ENCODE assay signal across 15 cellular contexts in the genomic region with DNA sequence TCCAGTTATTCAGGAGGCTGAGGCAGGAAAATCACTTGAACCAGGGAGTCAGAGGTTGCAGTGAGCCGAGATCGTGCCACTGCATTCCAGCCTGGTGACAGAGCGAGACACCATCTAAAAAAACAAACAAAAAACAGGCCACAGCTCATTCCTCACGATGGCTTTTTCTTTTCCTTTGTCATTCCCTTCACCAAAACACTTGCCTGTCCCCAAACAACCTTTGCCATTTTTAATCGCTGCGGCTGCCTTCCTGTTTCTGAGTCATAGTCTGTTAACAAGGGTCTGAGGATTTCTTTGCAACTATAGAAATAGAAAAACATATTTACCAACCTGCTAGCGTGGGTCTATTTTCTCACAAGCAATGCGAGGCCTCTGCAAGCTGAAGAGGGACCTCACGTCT.
DNase-seq lines count a peak whose midpoint lies in the region; FAIRE-seq and TF ChIP-seq lines count a peak whose summit lies in the region.
"Had no signal": no experiment of that assay in that cellular context is flagged by ENCODE, and none has a peak within 500 bp of the region (broad histone marks: within the 10 kb centered on the region; RNA-seq: fewer than 3 reads in every experiment).

No MANE protein-coding gene starts in this region.

- H3K9me3 Mint-ChIP-seq in HFFc6 (peaks cover 12% of the 10 kb centered on the region; the same call in 1 of the 2 replicates), astrocyte (ENCODE audit: unreplicated experiment) (peaks cover 7% of the 10 kb centered on the region)

- H3K27ac ChIP-seq in astrocyte (ENCODE audit: low read depth, low read length): no peak overlapping the region

- no peak overlapping the region for H2AFZ ChIP-seq in astrocyte (ENCODE audit: low read depth, low read length)

- H4K20me1 ChIP-seq in astrocyte (ENCODE audit: insufficient read depth, low read length): no peaks in the 10 kb centered on the region

- H3K4me2 ChIP-seq in astrocyte (ENCODE audit: low read length): peak overlapping the region; percentile 36

- H3K4me1 Mint-ChIP-seq in HFFc6 (ENCODE audit: low read depth) (peaks cover 23% of the 10 kb centered on the region), astrocyte (ENCODE audit: low read depth, unreplicated experiment) (peaks cover 10% of the 10 kb centered on the region)
- H3K4me1 Mint-ChIP-seq: nephron had no signal

- DNase-seq in A172 (ENCODE audit: low spot score): peak; percentile 60
- DNase-seq in HFFc6: peak; percentile 39
- DNase-seq in astrocyte (ENCODE audit: low read depth): peak; percentile 64
- peak; percentile 25 for DNase-seq in kidney epithelial cell (ENCODE audit: low read depth)
- no peak for DNase-seq in HT-29 (ENCODE audit: low spot score)
- no peak for DNase-seq in KG1 (lab: John Stamatoyannopoulos, UW)
- no peak for DNase-seq in amniotic stem cell (lab: John Stamatoyannopoulos, UW)
- no peak for DNase-seq in stimulated activated CD4-positive, alpha-beta T cell treated with anti-CD3 and anti-CD28 coated beads, Interleukin-4, amount 100 ng/mL, for 1 hour
- DNase-seq: ACHN; activated naive CD4-positive, alpha-beta T cell treated with anti-CD3 and anti-CD28 coated beads, Interleukin-2, amount 50 U/mL, for 16 hours; kidney; NCI-H1048 had no signal

- no peaks in the 10 kb centered on the region for H3K36me3 ChIP-seq in astrocyte (ENCODE audit: insufficient read depth, low read length)
- no peaks in the 10 kb centered on the region for H3K36me3 ChIP-seq in kidney epithelial cell (ENCODE audit: control insufficient read depth, insufficient read depth, low read length)

- FAIRE-seq in astrocyte (lab: Jason Lieb, UNC): no peak
- FAIRE-seq: kidney had no signal

- H3K36me3 Mint-ChIP-seq in HFFc6 (ENCODE audit: low read depth): no peaks in the 10 kb centered on the region; the same call in 1 of the 2 replicates
- no peaks in the 10 kb centered on the region for H3K36me3 Mint-ChIP-seq in astrocyte (ENCODE audit: low read depth, unreplicated experiment)

- H3K27ac Mint-ChIP-seq in HFFc6 (peak overlapping the region; percentile 17; the same call in 1 of the 2 replicates), astrocyte (ENCODE audit: unreplicated experiment) (no peak overlapping the region)
- H3K27ac Mint-ChIP-seq: nephron had no signal

- no peaks in the 10 kb centered on the region for H3K9me3 ChIP-seq in astrocyte (ENCODE audit: insufficient read depth, low read depth, low read length)

- no peak for TF ChIP-seq CTCF in HFFc6 (IDR thresholded peaks at IDR 0.05)
- no peak for TF ChIP-seq CTCF in astrocyte (IDR thresholded peaks at IDR 0.05; ENCODE audit: insufficient read depth, low read depth, low read length)
- TF ChIP-seq CTCF in kidney epithelial cell (IDR thresholded peaks at IDR 0.05; ENCODE audit: insufficient read depth, low read length, poor library complexity, severe bottlenecking): no peak

- no peaks in the 10 kb centered on the region for H3K79me2 ChIP-seq in astrocyte (ENCODE audit: insufficient read depth, low read length)

- H3K4me3 ChIP-seq in astrocyte (ENCODE audit: insufficient read depth, low read depth, low read length): no peak overlapping the region
- H3K4me3 ChIP-seq in kidney epithelial cell (ENCODE audit: low read depth, low read length): no peak overlapping the region
- H3K4me3 ChIP-seq: coronary artery, skin epidermis had no signal

- H3K4me1 ChIP-seq in astrocyte (ENCODE audit: insufficient read depth, low read length): peaks cover 8% of the 10 kb centered on the region

- H3K4me3 Mint-ChIP-seq in HFFc6: peak overlapping the region; percentile 15; the same call in 1 of the 2 replicates
- H3K4me3 Mint-ChIP-seq in astrocyte (ENCODE audit: unreplicated experiment): no peak overlapping the region
- H3K4me3 Mint-ChIP-seq: nephron had no signal

- peaks cover 15% of the 10 kb centered on the region for H3K27me3 Mint-ChIP-seq in HFFc6 (ENCODE audit: insufficient read depth)
- H3K27me3 Mint-ChIP-seq in astrocyte (ENCODE audit: low read depth, unreplicated experiment): peaks cover 7% of the 10 kb centered on the region

- no peaks in the 10 kb centered on the region for H3K27me3 ChIP-seq in astrocyte (ENCODE audit: insufficient read depth, low read length)
- H3K27me3 ChIP-seq in kidney epithelial cell (ENCODE audit: control insufficient read depth, insufficient read depth, low read length): no peaks in the 10 kb centered on the region

- H3K9ac ChIP-seq in astrocyte (ENCODE audit: low read length): no peak overlapping the region

Comparison
In these comparisons a context has a peak if more than half of its experiments do, and no peak if none do; other contexts are left out.
1. DNase-seq: peak in A172 (single experiment), HFFc6 (single experiment), astrocyte (single experiment) and kidney epithelial cell (single experiment); none in HT-29 (single experiment), KG1 (single experiment), amniotic stem cell (single experiment) and stimulated activated CD4-positive, alpha-beta T cell treated with anti-CD3 and anti-CD28 coated beads, Interleukin-4, amount 100 ng/mL, for 1 hour (single experiment).